Comparison of ENCODE assay signal across 13 cellular contexts in genomic region chr1:179127163-179127895, GRCh38. TPM values are rescaled to one million over a fixed set of nuclear protein-coding genes. Genes with fewer than 3 reads are reported as not detected.
DNase-seq lines count a peak whose midpoint lies in the region; ATAC-seq, FAIRE-seq and TF ChIP-seq lines count a peak whose summit lies in the region.
"Had no signal": no experiment of that assay in that cellular context is flagged by ENCODE, and none has a peak within 500 bp of the region (broad histone marks: within the 10 kb centered on the region; RNA-seq: fewer than 3 reads in every experiment).

No MANE protein-coding gene starts in this region.

- H3K9me3 ChIP-seq in SJCRH30 (replicated peaks): no peaks in the 10 kb centered on the region

- H3K4me3 Mint-ChIP-seq in memory B cell: no peak overlapping the region
- H3K4me3 Mint-ChIP-seq: brain, neural progenitor cell had no signal

- H3K27ac ChIP-seq in ACC112 (ENCODE audit: low read depth, low read length) (peak overlapping the region; percentile 80), SJCRH30 (no peak overlapping the region)
- H3K27ac ChIP-seq: neural progenitor cell had no signal

- no peaks in the 10 kb centered on the region for H3K27me3 ChIP-seq in ACC112 (ENCODE audit: insufficient read depth, low read length)
- no peaks in the 10 kb centered on the region for H3K27me3 ChIP-seq in bronchial epithelial cell (ENCODE audit: control insufficient read depth, insufficient read depth, low read length)
- no peaks in the 10 kb centered on the region for H3K27me3 ChIP-seq in SJCRH30
- H3K27me3 ChIP-seq: neural progenitor cell had no signal

- H3K36me3 Mint-ChIP-seq in memory B cell: peaks cover 9% of the 10 kb centered on the region

- H3K4me1 Mint-ChIP-seq in memory B cell: peaks cover 13% of the 10 kb centered on the region
- H3K4me1 Mint-ChIP-seq: neural progenitor cell had no signal

- ATAC-seq in memory B cell (ENCODE audit: low read depth): no peak
- no peak for ATAC-seq in HG02884 (IDR thresholded peaks at IDR 0.05; ENCODE audit: unreplicated experiment)

- H3K4me1 ChIP-seq in ACC112 (ENCODE audit: control insufficient read depth, insufficient read depth, low read length, unreplicated experiment) (peaks cover 62% of the 10 kb centered on the region), SJCRH30 (no peaks in the 10 kb centered on the region)
- H3K4me1 ChIP-seq: neural progenitor cell had no signal

- peaks cover 25% of the 10 kb centered on the region for H3K36me3 ChIP-seq in ACC112 (ENCODE audit: insufficient read depth, low read length)
- H3K36me3 ChIP-seq in bronchial epithelial cell (ENCODE audit: control insufficient read depth, insufficient read depth, low read length): peaks cover 4% of the 10 kb centered on the region
- H3K36me3 ChIP-seq in SJCRH30: peaks cover 18% of the 10 kb centered on the region; the same call in 1 of the 2 replicates
- H3K36me3 ChIP-seq: neural progenitor cell had no signal

- H3K9me3 Mint-ChIP-seq in memory B cell: peaks cover 1% of the 10 kb centered on the region
- H3K9me3 Mint-ChIP-seq: brain, neural progenitor cell had no signal

- H3K4me3 ChIP-seq in ACC112 (ENCODE audit: low read depth, low read length): peak overlapping the region; percentile 20; the same call in 1 of the 2 replicates
- no peak overlapping the region for H3K4me3 ChIP-seq in bronchial epithelial cell (ENCODE audit: low read depth, low read length)
- no peak overlapping the region for H3K4me3 ChIP-seq in SJCRH30
- H3K4me3 ChIP-seq: neural progenitor cell had no signal

- no peak overlapping the region for H2AFZ ChIP-seq in ACC112 (ENCODE audit: low read length, unreplicated experiment)
- H2AFZ ChIP-seq: neural progenitor cell had no signal

- no peak for FAIRE-seq in bronchial epithelial cell (lab: Jason Lieb, UNC)

- peak overlapping the region; percentile 41 for H3K27ac Mint-ChIP-seq in memory B cell
- H3K27ac Mint-ChIP-seq: neural progenitor cell had no signal

- no peak for TF ChIP-seq CTCF in bronchial epithelial cell (IDR thresholded peaks at IDR 0.05; ENCODE audit: insufficient read depth, low read length, severe bottlenecking)

- DNase-seq in HT1080 (ENCODE audit: low read depth): peak; percentile 67
- peak; percentile 36 for DNase-seq in bronchial epithelial cell (ENCODE audit: low read depth)
- no peak for DNase-seq in memory B cell (ENCODE audit: low spot score in 2 of 2)
- DNase-seq in G401 (ENCODE audit: low spot score): no peak
- no peak for DNase-seq in NCI-H146 treated with DMSO at 0.1 percent for 48 hours (lab: John Stamatoyannopoulos, UW; ENCODE audit: unreplicated experiment)
- DNase-seq in SJCRH30: no peak
- DNase-seq: GF-D8; NCI-H345; stimulated activated CD8-positive, alpha-beta memory T cell treated with anti-CD3 and anti-CD28 coated beads, Interleukin-4, amount 100 ng/mL, for 48 hours had no signal

- in situ Hi-C loops in G401 (cut with HindIII; ENCODE audit: low sequenced_read_pairs): no loop called here

- H3K27me3 Mint-ChIP-seq in memory B cell: no peaks in the 10 kb centered on the region
- H3K27me3 Mint-ChIP-seq: brain had no signal

- peaks cover 75% of the 10 kb centered on the region for H3K79me2 ChIP-seq in ACC112 (ENCODE audit: control insufficient read depth, insufficient read depth, low read length, unreplicated experiment)

RNA-seq across cellular contexts. Expression of gene TOR3A, which starts 45.5 kb away (rescaled TPM):
- total RNA-seq in HT1080 (2014; rRNA removed; shearing (Covaris generic)): 48.2 and 94.6 TPM in 2 replicates
- 56.0 and 62.2 TPM in 2 replicates for polyA plus RNA-seq in HT1080 (2015; cell fraction: cytosol; rRNA removed)
- polyA plus RNA-seq in HT1080 (2015; cell fraction: nucleus; rRNA removed): 44.3 and 45.9 TPM in 2 replicates
- total RNA-seq in bronchial epithelial cell: 14.0 and 17.0 TPM in 2 replicates
- total RNA-seq in G401 (2014; rRNA removed; shearing (Covaris generic)): 82.3 and 136 TPM in 2 replicates
- total RNA-seq in SJCRH30 (2014; rRNA removed; shearing (Covaris generic)): 14.6 and 15.4 TPM in 2 replicates

Comparison
In these comparisons a context has a peak if more than half of its experiments do, and no peak if none do; other contexts are left out.
1. DNase-seq: peak in HT1080 (single experiment) and bronchial epithelial cell (single experiment); none in memory B cell (0 of 2), G401 (single experiment), NCI-H146 treated with DMSO at 0.1 percent for 48 hours (single experiment) and SJCRH30 (0 of 2).